ENCODE assay signal across 1 cellular context in genomic region chr17:879546-879945, GRCh38.
TF ChIP-seq lines count a peak whose summit lies in the region.

No MANE protein-coding gene starts in this region.

TF ChIP-seq in H1, 55 proteins besides CTCF, POLR2A, EP300 and RAD21 (continued from another document):
- 0 out of 2 replicates have a peak, but pooled peaks have one; percentile 56 for TF ChIP-seq EGR1 (IDR thresholded peaks at IDR 0.05; ENCODE audit: borderline replicate concordance, low read depth, low read length)
